ENCODE assay signal across 15 cellular contexts in the genomic region with DNA sequence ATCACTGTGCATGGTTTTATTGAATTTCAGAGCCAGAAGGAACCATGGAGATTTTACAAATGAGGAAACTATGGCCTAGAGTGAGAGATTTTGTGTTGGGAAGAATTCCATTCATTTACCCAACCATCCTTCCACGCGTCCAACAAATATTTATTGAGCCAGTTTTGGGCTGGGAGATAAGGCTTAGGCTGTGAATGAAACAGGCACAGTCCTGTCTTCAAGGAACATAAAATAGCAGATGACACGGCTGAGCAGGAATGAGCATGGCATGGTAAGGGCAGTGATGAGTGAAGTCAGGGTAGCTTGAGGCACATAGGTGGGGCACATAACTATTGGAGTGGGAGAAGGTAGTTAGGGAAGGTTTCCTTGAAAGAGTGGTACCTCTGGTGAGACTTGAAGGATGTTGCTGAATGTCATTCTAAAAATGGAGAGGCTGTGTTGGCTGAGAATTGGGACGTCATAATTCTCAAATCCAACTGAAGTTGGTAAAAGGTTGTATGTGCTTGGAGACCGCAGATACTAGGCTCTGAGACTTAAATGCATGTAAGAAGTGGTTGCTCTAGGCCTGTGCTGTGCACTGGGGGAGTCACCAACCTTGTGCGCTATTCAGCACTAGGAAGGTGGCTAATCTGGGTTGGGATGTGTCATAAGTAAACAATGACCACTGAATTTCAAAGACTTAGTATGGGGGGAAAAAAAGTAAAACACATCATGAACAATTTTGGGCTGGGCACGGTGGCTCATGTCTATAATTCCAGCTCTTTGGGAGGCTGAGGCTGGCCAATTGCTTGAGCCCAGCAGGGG. TPM values are rescaled to one million over a fixed set of nuclear protein-coding genes. Genes with fewer than 3 reads are reported as not detected.
DNase-seq lines count a peak whose midpoint lies in the region; ATAC-seq and TF ChIP-seq lines count a peak whose summit lies in the region.
"Had no signal": no experiment of that assay in that cellular context is flagged by ENCODE, and none has a peak within 500 bp of the region (broad histone marks: within the 10 kb centered on the region; RNA-seq: fewer than 3 reads in every experiment).

No MANE protein-coding gene starts in this region.

- H3K4me1 Mint-ChIP-seq in mesothelial cell of epicardium = peaks cover 93% of the 10 kb centered on the region

- H3K27ac Mint-ChIP-seq in mesothelial cell of epicardium = peak overlapping the region; percentile 96

- no peak overlapping the region for H3K4me3 Mint-ChIP-seq in mesothelial cell of epicardium

- H3K36me3 ChIP-seq in MG63 (peaks cover 6% of the 10 kb centered on the region; the same call in 1 of the 2 replicates), gastrocnemius medialis (no peaks in the 10 kb centered on the region)

- H3K27me3 Mint-ChIP-seq in mesothelial cell of epicardium (ENCODE audit: low read depth) = no peaks in the 10 kb centered on the region

- no peak overlapping the region for H3K27ac ChIP-seq in gastrocnemius medialis

- H3K36me3 Mint-ChIP-seq in mesothelial cell of epicardium = no peaks in the 10 kb centered on the region

- H3K27me3 ChIP-seq in MG63 (no peaks in the 10 kb centered on the region), gastrocnemius medialis (no peaks in the 10 kb centered on the region)

- H3K9me3 ChIP-seq in MG63 = no peaks in the 10 kb centered on the region
- H3K9me3 ChIP-seq in gastrocnemius medialis = no peaks in the 10 kb centered on the region

- intact Hi-C loops in gastrocnemius medialis (cut with DNase I; ENCODE audit: low total_unique reads) = no loop called here

- ATAC-seq in HG02981 (IDR thresholded peaks at IDR 0.05; ENCODE audit: unreplicated experiment) (no peak), gastrocnemius medialis (no peak)

- no peak for TF ChIP-seq CTCF in mesothelial cell of epicardium (IDR thresholded peaks at IDR 0.05; ENCODE audit: unreplicated experiment)
- no peak for TF ChIP-seq CTCF in gastrocnemius medialis (IDR thresholded peaks at IDR 0.05 in 4 of 5, conservative IDR thresholded peaks at IDR 0.05 in 1 of 5)

- DNase-seq in Caki2 (ENCODE audit: low read depth) = peak; percentile 74
- DNase-seq in MG63 = peak; percentile 25
- peak; percentile 47 for DNase-seq in dermis blood vessel endothelial cell
- DNase-seq in mesothelial cell of epicardium (ENCODE audit: low spot score in 2 of 2, unreplicated experiment in 2 of 2) = no peak
- no peak for DNase-seq in DMS 273 (lab: John Stamatoyannopoulos, UW; ENCODE audit: unreplicated experiment)
- DNase-seq in gastrocnemius medialis = no peak
- no peak for DNase-seq in activated CD4-positive, CD25-positive, alpha-beta regulatory T cell treated with anti-CD3 and anti-CD28 coated beads, Interleukin-2, amount 50 U/mL, for 72 hours
- DNase-seq: activated CD4-positive, alpha-beta T cell treated with anti-CD3 and anti-CD28 coated beads, Interleukin-2, amount 50 U/mL, for 4 hours; activated gamma-delta T cell; DND-41; Kasumi-1; NCI-H2029 treated with DMSO at 0.1 percent for 48 hours; nucleus accumbens; T-helper 2 cell had no signal

- in situ Hi-C loops in Caki2 (cut with HindIII; ENCODE audit: low pct_unique_long_range_greater_than_20kb, low sequenced_read_pairs) = no loop called here
- in situ Hi-C loops in gastrocnemius medialis (cut with MboI; ENCODE audit: low sequenced_read_pairs in 4 of 4) = no loop called here

- no peak overlapping the region for H3K4me3 ChIP-seq in MG63
- no peak overlapping the region for H3K4me3 ChIP-seq in gastrocnemius medialis

- no peak for TF ChIP-seq POLR2A in gastrocnemius medialis (IDR thresholded peaks at IDR 0.05)

- peaks cover 65 to 70% of the 10 kb centered on the region in 2 donors for H3K4me1 ChIP-seq in gastrocnemius medialis

- no peaks in the 10 kb centered on the region for H3K9me3 Mint-ChIP-seq in mesothelial cell of epicardium

RNA-seq across cellular contexts. Expression of gene TEAD1, which starts 51.8 kb away (rescaled TPM):
- 16.5 and 26.0 TPM in 2 replicates for total RNA-seq in Caki2 (2014; rRNA removed; shearing (Covaris generic); ENCODE audit: low replicate concordance)
- 16.9 and 17.5 TPM in 2 replicates for total RNA-seq in MG63 (2014; rRNA removed; shearing (Covaris generic); ENCODE audit: low replicate concordance)
- 27.1 and 38.4 TPM in 2 replicates for total RNA-seq in dermis blood vessel endothelial cell
- total RNA-seq in mesothelial cell of epicardium = 156 to 163 TPM (median 161 TPM) in 3 replicates
- total RNA-seq in gastrocnemius medialis = 100 to 1,000 TPM in 2 of 4 donors, 10 to 100 TPM in 2; 46.1 to 175 (median 126) TPM

Comparison
In these comparisons a context has a peak if more than half of its experiments do, and no peak if none do; other contexts are left out.
1. DNase-seq: peak in Caki2 (single experiment), MG63 (single experiment) and dermis blood vessel endothelial cell (single experiment); none in mesothelial cell of epicardium (0 of 2), DMS 273 (single experiment), gastrocnemius medialis (0 of 2) and activated CD4-positive, CD25-positive, alpha-beta regulatory T cell treated with anti-CD3 and anti-CD28 coated beads, Interleukin-2, amount 50 U/mL, for 72 hours (single experiment).